Comparison of ENCODE assay signal across 8 cellular contexts in the genomic region with DNA sequence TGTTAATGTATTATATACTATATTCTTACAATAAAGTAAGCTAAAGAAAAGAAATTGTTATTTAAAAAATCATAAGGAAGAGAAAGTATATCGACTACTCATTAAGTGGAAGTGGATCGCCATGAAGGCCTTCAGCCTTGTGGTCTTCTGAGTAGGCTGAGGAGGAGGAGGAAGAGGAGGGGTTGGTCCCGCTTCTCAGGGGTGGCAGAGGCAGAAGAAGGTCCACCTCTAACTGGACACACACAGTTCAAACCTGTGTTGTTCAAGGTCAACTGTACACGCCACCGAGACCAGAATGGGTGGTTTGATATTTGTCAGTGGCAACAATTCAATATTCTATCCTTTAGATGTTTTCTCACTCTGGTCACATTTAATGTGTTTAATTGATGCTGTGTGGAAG.
A peak's percentile ranks its signal among the peaks of the same experiment; 100 is the strongest.
DNase-seq lines count a peak whose midpoint lies in the region; ATAC-seq and TF ChIP-seq lines count a peak whose summit lies in the region.

No MANE protein-coding gene starts in this region.

- H3K4me3 ChIP-seq in Caco-2 (ENCODE audit: low read depth, low read length) (no peak overlapping the region), GM23248 (peak overlapping the region; percentile 76)
- no peak overlapping the region for H3K4me3 ChIP-seq in CD8-positive, alpha-beta T cell (ENCODE audit: low read depth, low read length)

- H3K9me3 ChIP-seq in Caco-2 (no peaks in the 10 kb centered on the region), GM23248 (ENCODE audit: low read depth) (no peaks in the 10 kb centered on the region)
- H3K9me3 ChIP-seq in CD8-positive, alpha-beta T cell (ENCODE audit: low read length), result no peaks in the 10 kb centered on the region

- in situ Hi-C loops in GM23248 (cut with MboI), result no loop called here

- H3K4me3 Mint-ChIP-seq in Caco-2 (ENCODE audit: unreplicated experiment) (peak overlapping the region; percentile 62), nephron (peak overlapping the region; percentile 68 to 73 (median 73))
- peak overlapping the region; percentile 37 for H3K4me3 Mint-ChIP-seq in activated CD8-positive, alpha-beta T cell treated with anti-CD3 and anti-CD28 coated beads, Interleukin-2, amount 10 ng/mL, durations not matched to agents 7 days and 5 days
- H3K4me3 Mint-ChIP-seq in CD8-positive, alpha-beta T cell, result no peak overlapping the region

- no peaks in the 10 kb centered on the region for H3K79me2 ChIP-seq in GM23248 (ENCODE audit: insufficient read depth)

- H3K27me3 Mint-ChIP-seq in Caco-2 (ENCODE audit: insufficient read depth, unreplicated experiment) (no peaks in the 10 kb centered on the region), nephron (ENCODE audit: low read depth) (peaks cover 3% of the 10 kb centered on the region)
- H3K27me3 Mint-ChIP-seq in activated CD8-positive, alpha-beta T cell treated with anti-CD3 and anti-CD28 coated beads, Interleukin-2, amount 10 ng/mL, durations not matched to agents 7 days and 5 days (ENCODE audit: low read depth), result no peaks in the 10 kb centered on the region
- H3K27me3 Mint-ChIP-seq in CD8-positive, alpha-beta T cell (ENCODE audit: low read depth), result no peaks in the 10 kb centered on the region

- no peaks in the 10 kb centered on the region for H4K20me1 ChIP-seq in GM23248 (ENCODE audit: insufficient read depth)

- H2AFZ ChIP-seq in GM23248, result peak overlapping the region; percentile 81

- peaks cover 12% of the 10 kb centered on the region for H3F3A ChIP-seq in GM23248 (ENCODE audit: insufficient read depth)

- H3K36me3 Mint-ChIP-seq in Caco-2 (ENCODE audit: insufficient read depth, unreplicated experiment) (no peaks in the 10 kb centered on the region), nephron (ENCODE audit: low read depth) (no peaks in the 10 kb centered on the region)
- H3K36me3 Mint-ChIP-seq in activated CD8-positive, alpha-beta T cell treated with anti-CD3 and anti-CD28 coated beads, Interleukin-2, amount 10 ng/mL, durations not matched to agents 7 days and 5 days (ENCODE audit: low read depth), result no peaks in the 10 kb centered on the region
- H3K36me3 Mint-ChIP-seq in CD8-positive, alpha-beta T cell, result no peaks in the 10 kb centered on the region

- CTCF ChIA-PET in Caco-2 (lab: Charles Lee), result no interaction called here
- CTCF ChIA-PET in activated CD8-positive, alpha-beta T cell treated with anti-CD3 and anti-CD28 coated beads, Interleukin-2, amount 10 ng/mL, durations not matched to agents 7 days and 5 days (lab: Charles Lee), result interaction anchor here (0.7 to 2.5 kb wide), 9 partner anchors 8 to 242 kb away, joined by 3 to 7 read pairs (median 3); no protein-coding TSS in a partner anchor
- CTCF ChIA-PET in CD8-positive, alpha-beta T cell (lab: Charles Lee), result interaction anchor here (0.8 to 3.2 kb wide), 11 partner anchors 9 to 669 kb away, joined by 3 to 13 read pairs (median 4); partner anchors contain the start of gene USPL1

- H3K9me3 Mint-ChIP-seq in Caco-2 (ENCODE audit: unreplicated experiment) (no peaks in the 10 kb centered on the region), nephron (no peaks in the 10 kb centered on the region)
- H3K9me3 Mint-ChIP-seq in activated CD8-positive, alpha-beta T cell treated with anti-CD3 and anti-CD28 coated beads, Interleukin-2, amount 10 ng/mL, durations not matched to agents 7 days and 5 days (ENCODE audit: insufficient read depth), result no peaks in the 10 kb centered on the region
- H3K9me3 Mint-ChIP-seq in CD8-positive, alpha-beta T cell, result no peaks in the 10 kb centered on the region

- intact Hi-C loops in Caco-2 (cut with micrococcal nuclease; ENCODE audit: unreplicated experiment), result loop anchor here (1.0 to 10.0 kb wide), 7 partner anchors 60 to 668 kb away; partner anchors contain the start of genes HMGB1 and USPL1
- intact Hi-C loops in CD8-positive, alpha-beta T cell (cut with DNase I, micrococcal nuclease), result loop anchor here (2.0 to 10.0 kb wide), 10 partner anchors 58 to 1295 kb away; partner anchors contain the start of gene USPL1 (in 1 of the 2)

- no peaks in the 10 kb centered on the region for H3K4me1 Mint-ChIP-seq in Caco-2 (ENCODE audit: low read depth, unreplicated experiment)
- H3K4me1 Mint-ChIP-seq in activated CD8-positive, alpha-beta T cell treated with anti-CD3 and anti-CD28 coated beads, Interleukin-2, amount 10 ng/mL, durations not matched to agents 7 days and 5 days (ENCODE audit: low read depth), result peaks cover 24% of the 10 kb centered on the region
- peaks cover 72% of the 10 kb centered on the region for H3K4me1 Mint-ChIP-seq in nephron
- H3K4me1 Mint-ChIP-seq in CD8-positive, alpha-beta T cell (ENCODE audit: low read depth), result peaks cover 11% of the 10 kb centered on the region

- BruUV-seq in Caco-2 (replicated peaks; lab: Mats Ljungman, UMichigan), result no TSS peak

- no peak overlapping the region for H3K9ac ChIP-seq in GM23248

- TF ChIP-seq CTCF in Caco-2 (IDR thresholded peaks at IDR 0.05; ENCODE audit: insufficient read depth in 1 of 2, low read depth in 1 of 2, low read length in 1 of 2, severe bottlenecking in 1 of 2, unreplicated experiment in 1 of 2) (no peak), nephron (IDR thresholded peaks at IDR 0.05; ENCODE audit: unreplicated experiment in 3 of 3) (no peak)
- no peak for TF ChIP-seq CTCF in CD8-positive, alpha-beta T cell (IDR thresholded peaks at IDR 0.05)

- no peak overlapping the region for H3K27ac ChIP-seq in GM23248
- H3K27ac ChIP-seq in CD8-positive, alpha-beta T cell (ENCODE audit: low read depth, low read length), result no peak overlapping the region

- H3K27ac Mint-ChIP-seq in Caco-2 (ENCODE audit: unreplicated experiment), result no peak overlapping the region
- H3K27ac Mint-ChIP-seq in activated CD8-positive, alpha-beta T cell treated with anti-CD3 and anti-CD28 coated beads, Interleukin-2, amount 10 ng/mL, durations not matched to agents 7 days and 5 days, result no peak overlapping the region
- peak overlapping the region in 2 of 3 experiments; percentile 55 to 58 for H3K27ac Mint-ChIP-seq in nephron
- H3K27ac Mint-ChIP-seq in CD8-positive, alpha-beta T cell, result no peak overlapping the region

- POLR2A ChIA-PET in Caco-2 (lab: Charles Lee), result no interaction called here
- POLR2A ChIA-PET in activated CD8-positive, alpha-beta T cell treated with anti-CD3 and anti-CD28 coated beads, Interleukin-2, amount 10 ng/mL, durations not matched to agents 7 days and 5 days (lab: Charles Lee), result interaction anchor here (0.6 kb wide), 1 partner anchor 236 kb away, joined by 3 read pairs; no protein-coding TSS in a partner anchor
- POLR2A ChIA-PET in CD8-positive, alpha-beta T cell (lab: Charles Lee), result interaction anchor here (0.5 kb wide), 1 partner anchor 12 kb away, joined by 5 read pairs; no protein-coding TSS in a partner anchor

- H3K4me1 ChIP-seq in Caco-2, result peaks cover 5% of the 10 kb centered on the region; the same call in 1 of the 2 replicates
- H3K4me1 ChIP-seq in GM23248 (ENCODE audit: insufficient read depth), result peaks cover 26% of the 10 kb centered on the region
- no peaks in the 10 kb centered on the region for H3K4me1 ChIP-seq in CD8-positive, alpha-beta T cell (ENCODE audit: insufficient read depth, low read length)

- H3K36me3 ChIP-seq in Caco-2 (ENCODE audit: control insufficient read depth, insufficient read depth, low read length) (no peaks in the 10 kb centered on the region), GM23248 (ENCODE audit: low read depth) (no peaks in the 10 kb centered on the region)
- no peaks in the 10 kb centered on the region for H3K36me3 ChIP-seq in CD8-positive, alpha-beta T cell (ENCODE audit: insufficient read depth, low read length)

- ATAC-seq in activated CD8-positive, alpha-beta T cell treated with anti-CD3 and anti-CD28 coated beads, Interleukin-2, amount 10 ng/mL, durations not matched to agents 7 days and 5 days, result peak; percentile 18
- ATAC-seq in GM19023 (IDR thresholded peaks at IDR 0.05; ENCODE audit: unreplicated experiment) (no peak), GM18858 (IDR thresholded peaks at IDR 0.05; ENCODE audit: unreplicated experiment) (no peak)
- no peak for ATAC-seq in CD8-positive, alpha-beta T cell

- DNase-seq in Caco-2, result no peak
- no peak for DNase-seq in GM23248
- DNase-seq in activated CD8-positive, alpha-beta T cell treated with anti-CD3 and anti-CD28 coated beads, Interleukin-2, amount 10 ng/mL, durations not matched to agents 7 days and 5 days, result no peak
- no peak for DNase-seq in NCI-H1092 (lab: John Stamatoyannopoulos, UW)
- no peak for DNase-seq in CD8-positive, alpha-beta T cell

- 68 to 71% methylated on average over 5 of the region's 5 CpGs for WGBS in GM23248 (ENCODE audit: low coverage in 1 of 2, low lambda C conversion rate in 2 of 2, missing lambda C conversion rate in 2 of 2), 2 experiments

- no peaks in the 10 kb centered on the region for H3K9me2 ChIP-seq in GM23248 (ENCODE audit: insufficient read depth)

- H3K27me3 ChIP-seq in Caco-2 (replicated peaks; ENCODE audit: control insufficient read depth, insufficient read depth, low read length), result no peaks in the 10 kb centered on the region
- H3K27me3 ChIP-seq in GM23248 (replicated peaks; ENCODE audit: insufficient read depth), result no peaks in the 10 kb centered on the region
- H3K27me3 ChIP-seq in CD8-positive, alpha-beta T cell (ENCODE audit: insufficient read depth, low read length), result no peaks in the 10 kb centered on the region

- H3K4me2 ChIP-seq in GM23248 (ENCODE audit: unreplicated experiment), result no peak overlapping the region

Comparison
In these comparisons a context has a peak if more than half of its experiments do, and no peak if none do; other contexts are left out.
1. H3K27ac Mint-ChIP-seq: peak in nephron (2 of 3); none in Caco-2 (single experiment), activated CD8-positive, alpha-beta T cell treated with anti-CD3 and anti-CD28 coated beads, Interleukin-2, amount 10 ng/mL, durations not matched to agents 7 days and 5 days (single experiment) and CD8-positive, alpha-beta T cell (single experiment).